In genomic region chr5:146751781-146752401, GRCh38 we compare ENCODE assay signal across 9 cellular contexts.
DNase-seq lines count a peak whose midpoint lies in the region; ATAC-seq and TF ChIP-seq lines count a peak whose summit lies in the region.
"Had no signal": no experiment of that assay in that cellular context is flagged by ENCODE, and none has a peak within 500 bp of the region (broad histone marks: within the 10 kb centered on the region; RNA-seq: fewer than 3 reads in every experiment).

No MANE protein-coding gene starts in this region.

- H3K9me3 Mint-ChIP-seq in mesothelial cell of epicardium: peaks cover 8% of the 10 kb centered on the region
- H3K9me3 Mint-ChIP-seq in type B pancreatic cell: no peaks in the 10 kb centered on the region

- H3K4me3 Mint-ChIP-seq in mesothelial cell of epicardium (no peak overlapping the region), type B pancreatic cell (no peak overlapping the region)
- H3K4me3 Mint-ChIP-seq: neural crest cell had no signal

- ATAC-seq in GM18508 (IDR thresholded peaks at IDR 0.05; ENCODE audit: insufficient read depth, unreplicated experiment): peak; percentile 99
- ATAC-seq in HG02763 (IDR thresholded peaks at IDR 0.05; ENCODE audit: unreplicated experiment): peak; percentile 99
- ATAC-seq in left colon: peak; percentile 39
- no peak for ATAC-seq in omental fat pad (ENCODE audit: low FRiP score)

- no peak overlapping the region for H3K27ac Mint-ChIP-seq in mesothelial cell of epicardium
- H3K27ac Mint-ChIP-seq in type B pancreatic cell: no peak overlapping the region

- intact Hi-C loops in left colon (cut with DNase I, micrococcal nuclease): no loop called here

- peaks cover 5% of the 10 kb centered on the region for H3K36me3 Mint-ChIP-seq in mesothelial cell of epicardium
- peaks cover 8% of the 10 kb centered on the region for H3K36me3 Mint-ChIP-seq in type B pancreatic cell

- no peaks in the 10 kb centered on the region for H3K27me3 Mint-ChIP-seq in mesothelial cell of epicardium (ENCODE audit: low read depth)
- peaks cover 9% of the 10 kb centered on the region for H3K27me3 Mint-ChIP-seq in type B pancreatic cell

- DNase-seq in T-helper 9 cell (peak; percentile 34), left colon (peak; percentile 5 to 26), mesothelial cell of epicardium (ENCODE audit: low spot score in 2 of 2, unreplicated experiment in 2 of 2) (no peak), type B pancreatic cell (ENCODE audit: extremely low spot score, unreplicated experiment) (no peak), omental fat pad (ENCODE audit: low spot score) (no peak), DMS153 (lab: John Stamatoyannopoulos, UW) (no peak)

- H3K4me1 Mint-ChIP-seq in mesothelial cell of epicardium (peaks cover 26% of the 10 kb centered on the region), type B pancreatic cell (ENCODE audit: unreplicated experiment) (peaks cover 21% of the 10 kb centered on the region)

- TF ChIP-seq CTCF in mesothelial cell of epicardium (IDR thresholded peaks at IDR 0.05; ENCODE audit: unreplicated experiment) (no peak), type B pancreatic cell (conservative IDR thresholded peaks at IDR 0.05) (no peak), omental fat pad (IDR thresholded peaks at IDR 0.05) (no peak)

Comparison
In these comparisons a context has a peak if more than half of its experiments do, and no peak if none do; other contexts are left out.
1. DNase-seq: peak in T-helper 9 cell (single experiment) and left colon (2 of 2); none in mesothelial cell of epicardium (0 of 2), type B pancreatic cell (single experiment), omental fat pad (single experiment) and DMS153 (single experiment).